19 cellular contexts compared by ENCODE assay signal in the genomic region with DNA sequence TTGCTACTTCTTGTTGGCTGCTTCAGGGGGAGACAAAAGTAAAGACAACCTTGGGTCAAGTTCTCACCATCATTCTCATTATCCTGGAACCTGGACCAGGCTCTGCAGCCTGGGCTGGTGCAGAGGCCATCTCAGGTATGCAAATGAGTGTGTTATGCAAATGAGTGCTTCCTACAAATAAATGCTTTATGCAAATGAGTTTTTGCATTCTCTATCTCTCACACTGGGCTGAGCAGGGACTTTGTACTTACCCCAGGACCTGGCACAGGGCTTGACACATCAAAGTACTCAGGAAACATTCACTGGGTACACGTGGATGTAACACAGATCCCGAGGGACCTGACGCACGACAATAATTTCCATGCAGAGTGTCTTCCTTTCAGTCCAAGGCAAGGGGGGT.
DNase-seq lines count a peak whose midpoint lies in the region; ATAC-seq, FAIRE-seq and TF ChIP-seq lines count a peak whose summit lies in the region.
"Had no signal": no experiment of that assay in that cellular context is flagged by ENCODE, and none has a peak within 500 bp of the region (broad histone marks: within the 10 kb centered on the region; RNA-seq: fewer than 3 reads in every experiment).

No MANE protein-coding gene starts in this region.

- H3K27me3 ChIP-seq in GM12878 (replicated peaks in 1 of 2; ENCODE audit: control insufficient read depth in 2 of 2, insufficient read depth in 2 of 2, low read length in 1 of 2) = no peaks in the 10 kb centered on the region
- peaks cover 0 to 3% of the 10 kb centered on the region in 2 donors for H3K27me3 ChIP-seq in small intestine (ENCODE audit: control insufficient read depth in 2 of 2, insufficient read depth in 2 of 2, low read length in 2 of 2)

- H3K79me2 ChIP-seq in GM12878 (ENCODE audit: control insufficient read depth, insufficient read depth, low read length) = no peaks in the 10 kb centered on the region

- H3K4me1 ChIP-seq in GM12878 (ENCODE audit: control insufficient read depth, insufficient read depth, low read length) (0 out of 2 replicates have a peak, but pooled peaks cover 8% of the 10 kb centered on the region), small intestine (ENCODE audit: control insufficient read depth in 2 of 2, insufficient read depth in 1 of 2, low read depth in 1 of 2, low read length in 1 of 2) (peaks cover 0 to 2% of the 10 kb centered on the region in 2 donors)

- in situ Hi-C loops in GM12878 (cut with MboI) = no loop called here

- H3K27me3 Mint-ChIP-seq in type B pancreatic cell = peaks cover 4% of the 10 kb centered on the region

- SMC1A ChIA-PET in GM12878 (lab: Charles Lee; ENCODE audit: uncharacterized antibody, unreplicated experiment) = interaction anchor here (1.7 kb wide), 1 partner anchor 42 kb away, joined by 5 read pairs; no protein-coding TSS in a partner anchor

- DNase-seq in GM12878 (ENCODE audit: low read depth, low spot score) (no peak), small intestine (peak; percentile 64), NCI-H146 (lab: John Stamatoyannopoulos, UW) (no peak), type B pancreatic cell (ENCODE audit: extremely low spot score, unreplicated experiment) (no peak)
- DNase-seq: CD8-positive, alpha-beta memory T cell; DMS79 treated with DMSO at 0.1 percent for 48 hours; GDM1; NCI-H187 treated with DMSO at 0.1 percent for 48 hours; NCI-H2171; NCI-H748 treated with DMSO at 0.1 percent for 48 hours; T-helper 9 cell had no signal

- no TSS peak for BruUV-seq in GM12878 (replicated peaks; lab: Mats Ljungman, UMichigan)

- FAIRE-seq in GM12878 (lab: Jason Lieb, UNC) (no peak), small intestine (lab: Jason Lieb, UNC) (no peak)
- FAIRE-seq: D721Med, HTR-8/SVneo had no signal

- TF ChIP-seq CTCF in GM12878 (IDR thresholded peaks at IDR 0.05 in 2 of 3, conservative IDR thresholded peaks at IDR 0.05 in 1 of 3; ENCODE audit: control insufficient read depth in 2 of 3, extremely low read depth in 1 of 3, insufficient read depth in 1 of 3, low read depth in 3 of 3, low read length in 3 of 3) (no peak), type B pancreatic cell (conservative IDR thresholded peaks at IDR 0.05) (no peak)

- no peak overlapping the region for H3K4me2 ChIP-seq in GM12878 (ENCODE audit: control insufficient read depth, insufficient read depth)

- ATAC-seq in GM18517 (IDR thresholded peaks at IDR 0.05; ENCODE audit: unreplicated experiment) = peak; percentile 55
- peak; percentile 55 for ATAC-seq in HG03342 (IDR thresholded peaks at IDR 0.05; ENCODE audit: unreplicated experiment)
- ATAC-seq in GM12878 = peak; percentile 30; the same call in 1 of the 3 replicates
- ATAC-seq in HG02852 (IDR thresholded peaks at IDR 0.05; ENCODE audit: unreplicated experiment) = no peak
- no peak for ATAC-seq in SK-N-SH treated with all-trans-retinoic acid at 6 μM for 48 hours

- H3K27ac ChIP-seq in GM12878 (ENCODE audit: control insufficient read depth, insufficient read depth) (no peak overlapping the region), small intestine (ENCODE audit: low read depth in 1 of 2, low read length in 1 of 2) (no peak overlapping the region)
- H3K27ac ChIP-seq: HL-60 had no signal

- peaks cover 33% of the 10 kb centered on the region for H3K4me1 Mint-ChIP-seq in type B pancreatic cell (ENCODE audit: unreplicated experiment)

- H3K36me3 ChIP-seq in GM12878 (ENCODE audit: control insufficient read depth in 2 of 2, insufficient read depth in 2 of 2, low read length in 1 of 2) = no peaks in the 10 kb centered on the region
- no peaks in the 10 kb centered on the region for H3K36me3 ChIP-seq in small intestine (ENCODE audit: control insufficient read depth in 2 of 2, insufficient read depth in 2 of 2, low read length in 2 of 2)

- POLR2A ChIA-PET in GM12878 (lab: Charles Lee) = no interaction called here

- H4K20me1 ChIP-seq in GM12878 (ENCODE audit: control insufficient read depth, insufficient read depth) = no peaks in the 10 kb centered on the region

- H2AFZ ChIP-seq in GM12878 (ENCODE audit: control insufficient read depth, low read depth, low read length) = no peak overlapping the region

- no peak overlapping the region for H3K9ac ChIP-seq in GM12878 (ENCODE audit: control insufficient read depth, insufficient read depth, low read length)

- CTCF ChIA-PET in GM12878 (lab: Yijun Ruan, JAX) = interaction anchor here (1.1 kb wide), 1 partner anchor 155 kb away, joined by 4 read pairs; no protein-coding TSS in a partner anchor

- TF ChIP-seq POLR2A in GM12878 (IDR thresholded peaks at IDR 0.05; ENCODE audit: low read depth, low read length) = no peak

- H3K4me3 ChIP-seq in GM12878 (no peak overlapping the region), small intestine (ENCODE audit: low read depth in 1 of 2, low read length in 2 of 2) (no peak overlapping the region)

- TF ChIP-seq EP300 in GM12878 (IDR thresholded peaks at IDR 0.05; ENCODE audit: borderline replicate concordance in 1 of 2, control insufficient read depth in 1 of 2, low read depth in 2 of 2, low read length in 2 of 2) = no peak

- 64% methylated on average over 4 of the region's 4 CpGs for WGBS in GM12878 (ENCODE audit: insufficient coverage, insufficient replicate concordance, low lambda C conversion rate, missing lambda C conversion rate)
- 22 to 57% (median 47%) methylated on average over 4 of the region's 4 CpGs for WGBS in small intestine, 3 donors

- no peak overlapping the region for H3K27ac Mint-ChIP-seq in type B pancreatic cell
- H3K27ac Mint-ChIP-seq: CD8-positive, alpha-beta memory T cell; IgD-negative memory B cell had no signal

- no peak for TF ChIP-seq RAD21 in GM12878 (IDR thresholded peaks at IDR 0.05; ENCODE audit: insufficient read depth, low read depth, low read length)

- RAD21 ChIA-PET in GM12878 (lab: Charles Lee; ENCODE audit: unreplicated experiment) = no interaction called here

- H3K9me3 Mint-ChIP-seq in type B pancreatic cell = no peaks in the 10 kb centered on the region
- H3K9me3 Mint-ChIP-seq: CD8-positive, alpha-beta memory T cell had no signal

- H3K9me3 ChIP-seq in GM12878 (replicated peaks; ENCODE audit: control insufficient read depth, insufficient read depth, low read length) = no peaks in the 10 kb centered on the region
- no peaks in the 10 kb centered on the region for H3K9me3 ChIP-seq in small intestine (ENCODE audit: control insufficient read depth, low read depth)

- no peak overlapping the region for H3K4me3 Mint-ChIP-seq in type B pancreatic cell
- H3K4me3 Mint-ChIP-seq: CD8-positive, alpha-beta memory T cell had no signal

- intact Hi-C loops in GM12878 (cut with micrococcal nuclease; ENCODE audit: unreplicated experiment) = no loop called here

- H3K36me3 Mint-ChIP-seq in type B pancreatic cell = no peaks in the 10 kb centered on the region
- H3K36me3 Mint-ChIP-seq: CD8-positive, alpha-beta memory T cell; IgD-negative memory B cell had no signal

TF ChIP-seq in GM12878, 131 proteins besides CTCF, POLR2A, EP300 and RAD21:
- TF ChIP-seq POU2F2 (IDR thresholded peaks at IDR 0.05; ENCODE audit: borderline replicate concordance, low read depth, low read length) (peak; percentile 79; the same call in 1 of the 3 replicates), TAF1 (IDR thresholded peaks at IDR 0.05; ENCODE audit: borderline replicate concordance, low read depth, low read length) (no peak)
TF ChIP-seq in GM12878: peak in this region for 1.

TF ChIP-seq in SK-N-SH treated with all-trans-retinoic acid at 6 μM for 48 hours, 23 proteins besides CTCF, POLR2A, EP300 and RAD21:
- TF ChIP-seq ISL1 (CRISPR knock-in tag; IDR thresholded peaks at IDR 0.05) = no peak
- no peak for TF ChIP-seq ZNF70 (CRISPR knock-in tag; IDR thresholded peaks at IDR 0.05)
- TF ChIP-seq TOX (CRISPR knock-in tag; IDR thresholded peaks at IDR 0.05; ENCODE audit: borderline replicate concordance) = no peak
- TF ChIP-seq PPARA (CRISPR knock-in tag; IDR thresholded peaks at IDR 0.05; ENCODE audit: borderline replicate concordance) = no peak
- TF ChIP-seq, protein P1, sequence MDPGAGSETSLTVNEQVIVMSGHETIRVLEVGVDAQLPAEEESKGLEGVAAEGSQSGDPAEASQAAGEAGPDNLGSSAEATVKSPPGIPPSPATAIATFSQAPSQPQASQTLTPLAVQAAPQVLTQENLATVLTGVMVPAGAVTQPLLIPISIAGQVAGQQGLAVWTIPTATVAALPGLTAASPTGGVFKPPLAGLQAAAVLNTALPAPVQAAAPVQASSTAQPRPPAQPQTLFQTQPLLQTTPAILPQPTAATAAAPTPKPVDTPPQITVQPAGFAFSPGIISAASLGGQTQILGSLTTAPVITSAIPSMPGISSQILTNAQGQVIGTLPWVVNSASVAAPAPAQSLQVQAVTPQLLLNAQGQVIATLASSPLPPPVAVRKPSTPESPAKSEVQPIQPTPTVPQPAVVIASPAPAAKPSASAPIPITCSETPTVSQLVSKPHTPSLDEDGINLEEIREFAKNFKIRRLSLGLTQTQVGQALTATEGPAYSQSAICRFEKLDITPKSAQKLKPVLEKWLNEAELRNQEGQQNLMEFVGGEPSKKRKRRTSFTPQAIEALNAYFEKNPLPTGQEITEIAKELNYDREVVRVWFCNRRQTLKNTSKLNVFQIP (CRISPR knock-in tag; IDR thresholded peaks at IDR 0.05; ENCODE audit: borderline replicate concordance, low read depth) = no peak
- TF ChIP-seq SNAI2 (CRISPR knock-in tag; IDR thresholded peaks at IDR 0.05) = no peak

Comparison
In these comparisons a context has a peak if more than half of its experiments do, and no peak if none do; other contexts are left out.
1. ATAC-seq: peak in GM18517 (single experiment), HG03342 (single experiment) and GM12878 (single experiment); none in HG02852 (single experiment) and SK-N-SH treated with all-trans-retinoic acid at 6 μM for 48 hours (single experiment).